ENCODE assay signal across 1 cellular context in genomic region chr1:2311184-2312032, GRCh38.
TF ChIP-seq lines count a peak whose summit lies in the region.

No MANE protein-coding gene starts in this region.

TF ChIP-seq in SK-N-SH treated with all-trans-retinoic acid at 6 μM for 48 hours, 23 proteins besides CTCF, POLR2A, EP300 and RAD21 (continued from another document):
- no peak for TF ChIP-seq ARNTL (CRISPR knock-in tag; IDR thresholded peaks at IDR 0.05; ENCODE audit: borderline replicate concordance, low read depth)
